Comparison of ENCODE assay signal across 18 cellular contexts in genomic region chr16:27332105-27332504, GRCh38. TPM values are rescaled to one million over a fixed set of nuclear protein-coding genes. Genes with fewer than 3 reads are reported as not detected.
DNase-seq lines count a peak whose midpoint lies in the region; ATAC-seq, FAIRE-seq and TF ChIP-seq lines count a peak whose summit lies in the region.
"Had no signal": no experiment of that assay in that cellular context is flagged by ENCODE, and none has a peak within 500 bp of the region (broad histone marks: within the 10 kb centered on the region; RNA-seq: fewer than 3 reads in every experiment).

No MANE protein-coding gene starts in this region.

- H3K4me3 ChIP-seq in H1 (ENCODE audit: extremely low read depth in 1 of 4, insufficient read depth in 2 of 4, low read depth in 3 of 4, low read length in 4 of 4): no peak overlapping the region
- H3K4me3 ChIP-seq in naive thymus-derived CD4-positive, alpha-beta T cell (ENCODE audit: low read length): no peak overlapping the region
- H3K4me3 ChIP-seq: hepatocyte, lung had no signal

- H2BK20ac ChIP-seq in H1 (ENCODE audit: low read length): no peak overlapping the region

- no peak overlapping the region for H3K9ac ChIP-seq in H1 (replicated peaks in 1 of 4; ENCODE audit: extremely low read depth in 1 of 4, low read depth in 3 of 4, low read length in 3 of 4)

- no peak overlapping the region for H2BK15ac ChIP-seq in H1 (ENCODE audit: low read length)

- H4K8ac ChIP-seq in H1 (ENCODE audit: extremely low read depth, insufficient read depth, low read length): no peak overlapping the region

- TF ChIP-seq POLR2A in H1 (IDR thresholded peaks at IDR 0.05; ENCODE audit: control extremely low read depth in 1 of 2, low read depth in 2 of 2, low read length in 2 of 2): no peak

- H2AK5ac ChIP-seq in H1 (ENCODE audit: low read depth, low read length): no peak overlapping the region

- no peak for FAIRE-seq in H1 (lab: Jason Lieb, UNC)
- FAIRE-seq: G401.6 had no signal

- peaks cover 2 to 13% (median 9%) of the 10 kb centered on the region in 4 experiments for H3K4me1 ChIP-seq in H1 (replicated peaks in 1 of 4; ENCODE audit: control insufficient read depth in 3 of 4, insufficient read depth in 4 of 4, low read length in 3 of 4)
- peaks cover 4 to 34% of the 10 kb centered on the region in 2 donors for H3K4me1 ChIP-seq in naive thymus-derived CD4-positive, alpha-beta T cell (ENCODE audit: control insufficient read depth in 2 of 2, insufficient read depth in 2 of 2, low read length in 2 of 2)

- no peaks in the 10 kb centered on the region for H3K27me3 Mint-ChIP-seq in naive thymus-derived CD4-positive, alpha-beta T cell
- H3K27me3 Mint-ChIP-seq: stimulated activated memory B cell treated with anti-CD40 and anti-IgM and Interleukin-4, amounts not matched to agents 10 μg/mL and 1 μg/mL and 100 μg/mL, for 72 hours had no signal

- DNase-seq in left cardiac atrium (peak; percentile 56), Right ventricle myocardium inferior (ENCODE audit: missing footprints) (no peak), H1 (ENCODE audit: low read depth in 1 of 2, low spot score in 2 of 2) (no peak), epidermal melanocyte (ENCODE audit: insufficient read length, low spot score) (no peak)
- DNase-seq in naive thymus-derived CD4-positive, alpha-beta T cell: no peak
- DNase-seq in stimulated activated CD4-positive, alpha-beta T cell treated with anti-CD3 and anti-CD28 coated beads, Interleukin-2, amount 100 ng/mL, for 24 hours: no peak
- DNase-seq: activated CD8-positive, alpha-beta memory T cell treated with anti-CD3 and anti-CD28 coated beads for 24 hours; NCI-H1417 treated with DMSO at 0.1 percent for 48 hours; NCI-H524; stimulated activated CD4-positive, alpha-beta T cell treated with anti-CD3 and anti-CD28 coated beads, Interleukin-4, amount 100 ng/mL, for 1 hour; T-helper 1 cell had no signal

- no peak overlapping the region for H4K5ac ChIP-seq in H1 (ENCODE audit: insufficient read length, low read depth, low read length)

- peak overlapping the region in 8 of 9 donors; percentile 25 to 82 (median 77) for H3K27ac Mint-ChIP-seq in naive thymus-derived CD4-positive, alpha-beta T cell
- H3K27ac Mint-ChIP-seq: stimulated activated memory B cell treated with anti-CD40 and anti-IgM and Interleukin-4, amounts not matched to agents 10 μg/mL and 1 μg/mL and 100 μg/mL, for 72 hours had no signal

- intact Hi-C loops in left cardiac atrium (cut with DNase I) (no loop called here), Right ventricle myocardium inferior (cut with DNase I) (no loop called here)
- intact Hi-C loops in naive thymus-derived CD4-positive, alpha-beta T cell (cut with micrococcal nuclease): loop anchor here in 1 of 2 donors (2.0 kb wide), 1 partner anchor 13 kb away; no protein-coding TSS in a partner anchor

- no peak overlapping the region for H3K23ac ChIP-seq in H1 (ENCODE audit: insufficient read length)

- peaks cover 6% of the 10 kb centered on the region for H3K79me1 ChIP-seq in H1 (ENCODE audit: low read depth, low read length)

- no peak overlapping the region for H3K56ac ChIP-seq in H1 (replicated peaks; ENCODE audit: insufficient read length, low read depth, low read length)

- no peak overlapping the region for H3K14ac ChIP-seq in H1 (ENCODE audit: insufficient read length)

- H2BK120ac ChIP-seq in H1 (replicated peaks; ENCODE audit: low read depth, low read length): no peak overlapping the region

- no peak for TF ChIP-seq RAD21 in H1 (IDR thresholded peaks at IDR 0.05 in 1 of 2, conservative IDR thresholded peaks at IDR 0.05 in 1 of 2; ENCODE audit: low read depth in 2 of 2, low read length in 2 of 2)

- no peak for TF ChIP-seq CTCF in H1 (IDR thresholded peaks at IDR 0.05; ENCODE audit: control extremely low read depth in 1 of 3, insufficient read depth in 1 of 3, low read depth in 1 of 3, low read length in 3 of 3)

- 0 out of 2 replicates have a peak overlapping the region, but pooled peaks have one; percentile 9 for H2BK12ac ChIP-seq in H1 (ENCODE audit: low read depth, low read length)

- peaks cover 40 to 94% (median 80%) of the 10 kb centered on the region in 7 donors for H3K4me1 Mint-ChIP-seq in naive thymus-derived CD4-positive, alpha-beta T cell

- no peak overlapping the region for H2AFZ ChIP-seq in H1 (ENCODE audit: low read length)
- H2AFZ ChIP-seq: hepatocyte had no signal

- no peak overlapping the region for H2BK5ac ChIP-seq in H1 (ENCODE audit: low read depth, low read length)

- no peak for TF ChIP-seq EP300 in H1 (IDR thresholded peaks at IDR 0.05; ENCODE audit: borderline replicate concordance in 1 of 2, low read depth in 2 of 2, low read length in 2 of 2)

- H3K4ac ChIP-seq in H1 (replicated peaks; ENCODE audit: insufficient read length, low read depth, low read length): no peak overlapping the region

- POLR2A ChIA-PET in H1 (lab: Charles Lee; ENCODE audit: partially characterized antibody): no interaction called here
- POLR2A ChIA-PET in naive thymus-derived CD4-positive, alpha-beta T cell (lab: Charles Lee): no interaction called here

- WGBS in H1 (ENCODE audit: extremely low coverage in 1 of 2, insufficient coverage in 1 of 2, insufficient read length in 1 of 2, insufficient replicate concordance in 2 of 2, low coverage in 1 of 2, low lambda C conversion rate in 2 of 2, missing lambda C conversion rate in 1 of 2), 2 experiments: 81% methylated on average over 6 of the region's 6 CpGs; no CpG with 5 or more reads in 1 of the 2 experiments

- CTCF ChIA-PET in H1 (lab: Charles Lee; ENCODE audit: partially characterized antibody): no interaction called here
- CTCF ChIA-PET in naive thymus-derived CD4-positive, alpha-beta T cell (lab: Charles Lee): no interaction called here

- no peaks in the 10 kb centered on the region for H3K27me3 ChIP-seq in H1 (replicated peaks in 1 of 4; ENCODE audit: control insufficient read depth in 3 of 4, extremely low read depth in 1 of 4, insufficient read depth in 3 of 4, low read length in 3 of 4)
- H3K27me3 ChIP-seq in naive thymus-derived CD4-positive, alpha-beta T cell (ENCODE audit: control insufficient read depth in 2 of 2, insufficient read depth in 2 of 2, low read length in 2 of 2): no peaks in the 10 kb centered on the region
- H3K27me3 ChIP-seq: hepatocyte had no signal

- no peak overlapping the region for H3K4me2 ChIP-seq in H1 (ENCODE audit: insufficient read depth in 1 of 2, low read depth in 2 of 2, low read length in 2 of 2)
- H3K4me2 ChIP-seq: hepatocyte had no signal

- H3K36me3 ChIP-seq in H1 (ENCODE audit: control insufficient read depth in 2 of 4, insufficient read depth in 4 of 4, low read length in 3 of 4): no peaks in the 10 kb centered on the region
- H3K36me3 ChIP-seq in naive thymus-derived CD4-positive, alpha-beta T cell (ENCODE audit: control insufficient read depth in 2 of 3, insufficient read depth in 3 of 3, low read length in 3 of 3): peaks cover 6 to 56% (median 6%) of the 10 kb centered on the region in 3 experiments

- peak in 1 of 2 donors; percentile 5 for ATAC-seq in left cardiac atrium
- ATAC-seq in Right ventricle myocardium inferior: no peak
- peak; percentile 49 for ATAC-seq in naive thymus-derived CD4-positive, alpha-beta T cell
- no peak for ATAC-seq in GM21737 (IDR thresholded peaks at IDR 0.05; ENCODE audit: unreplicated experiment)
- no peak for ATAC-seq in GM18907 (IDR thresholded peaks at IDR 0.05; ENCODE audit: unreplicated experiment)
- ATAC-seq: stimulated activated memory B cell treated with anti-CD40 and anti-IgM and Interleukin-4, amounts not matched to agents 10 μg/mL and 1 μg/mL and 100 μg/mL, for 72 hours had no signal

- no peak overlapping the region for H4K91ac ChIP-seq in H1 (replicated peaks; ENCODE audit: insufficient read length, low read length)

- no peak overlapping the region for H3K18ac ChIP-seq in H1 (ENCODE audit: extremely low read depth, low read length)

- no peak overlapping the region for H3K27ac ChIP-seq in H1 (ENCODE audit: low read depth, low read length)
- no peak overlapping the region for H3K27ac ChIP-seq in naive thymus-derived CD4-positive, alpha-beta T cell (ENCODE audit: low read depth, low read length)
- H3K27ac ChIP-seq: C4-2B, hepatocyte had no signal

- H3K4me3 Mint-ChIP-seq in naive thymus-derived CD4-positive, alpha-beta T cell: peak overlapping the region in 4 of 10 donors; percentile 12 to 35 (median 30)
- H3K4me3 Mint-ChIP-seq: stimulated activated memory B cell treated with anti-CD40 and anti-IgM and Interleukin-4, amounts not matched to agents 10 μg/mL and 1 μg/mL and 100 μg/mL, for 72 hours had no signal

- no peaks in the 10 kb centered on the region for H4K20me1 ChIP-seq in H1 (replicated peaks in 1 of 2; ENCODE audit: control insufficient read depth in 1 of 2, insufficient read depth in 2 of 2, low read length in 2 of 2)

- H3K23me2 ChIP-seq in H1 (ENCODE audit: low read depth, low read length): no peaks in the 10 kb centered on the region; the same call in 1 of the 2 replicates

- H3K36me3 Mint-ChIP-seq in naive thymus-derived CD4-positive, alpha-beta T cell: peaks cover 7 to 67% (median 47%) of the 10 kb centered on the region in 5 donors

- no peaks in the 10 kb centered on the region for H3K9me3 ChIP-seq in H1 (ENCODE audit: insufficient read depth in 2 of 2, low read depth in 1 of 2, low read length in 1 of 2)
- H3K9me3 ChIP-seq in naive thymus-derived CD4-positive, alpha-beta T cell (ENCODE audit: control insufficient read depth in 2 of 3, low read length in 3 of 3): no peaks in the 10 kb centered on the region

- peaks cover 0 to 3% (median 0%) of the 10 kb centered on the region in 11 donors for H3K9me3 Mint-ChIP-seq in naive thymus-derived CD4-positive, alpha-beta T cell

- H3K79me2 ChIP-seq in H1 (ENCODE audit: control insufficient read depth in 1 of 2, insufficient read depth in 2 of 2, low read length in 2 of 2): peaks cover 0 to 26% of the 10 kb centered on the region in 2 experiments; a peak in 2 of 4 replicates

RNA-seq across cellular contexts. Expression of gene IL4R, which starts 18.3 kb away (rescaled TPM):
- 10 to 100 TPM; 19.8 to 56.8 TPM for total RNA-seq in left cardiac atrium
- total RNA-seq in Right ventricle myocardium inferior: 11.1 TPM
- 29.4 and 32.7 TPM in 2 replicates for total RNA-seq in H1 (2021; fragmentation: NEBNext Ultra II Directional; extraction: Animal tissue kit (Norgen Biotek cat#: 25700))
- 29.1 and 38.2 TPM in 2 replicates for polyA plus RNA-seq in H1 (2011; rRNA removed)
- polyA plus RNA-seq in H1 (2011; cell fraction: cytosol; rRNA removed): 25.4 TPM
- 31.2 TPM for polyA plus RNA-seq in H1 (2011; cell fraction: nucleus; rRNA removed)
- polyA plus RNA-seq in H1 (2012, experiment 1 of 2): 22.5 to 25.9 TPM (median 24.5 TPM) in 4 replicates
- 21.4 TPM for polyA plus RNA-seq in H1 (2012, experiment 2 of 2)
- 34.5 TPM for polyA plus RNA-seq in H1 (2013, experiment 1 of 2)
- 34.4 TPM for polyA plus RNA-seq in H1 (2013, experiment 2 of 2)
- 26.9 and 37.0 TPM in 2 replicates for polyA minus RNA-seq in H1 (2011; rRNA and poly(A)+ RNA removed)
- polyA minus RNA-seq in H1 (2011; cell fraction: cytosol; rRNA and poly(A)+ RNA removed): 15.6 TPM
- polyA minus RNA-seq in H1 (2011; cell fraction: nucleus; rRNA and poly(A)+ RNA removed): 17.7 TPM
- total RNA-seq in naive thymus-derived CD4-positive, alpha-beta T cell: 100 to 1,000 TPM; 158 to 498 (median 198) TPM
- polyA plus RNA-seq in naive thymus-derived CD4-positive, alpha-beta T cell: 100 to 1,000 TPM in 1 of 2 donors, 10 to 100 TPM in 1; 99.8 to 128 TPM
